In genomic region chr1:158179301-158180041, GRCh38 we compare ENCODE assay signal across 8 cellular contexts. TPM values are rescaled to one million over a fixed set of nuclear protein-coding genes. Genes with fewer than 3 reads are reported as not detected.
DNase-seq lines count a peak whose midpoint lies in the region; ATAC-seq and TF ChIP-seq lines count a peak whose summit lies in the region.

No MANE protein-coding gene starts in this region.

- peak overlapping the region; percentile 69 to 84 (median 77) for H3K27ac ChIP-seq in Peyer's patch

- peaks cover 81% of the 10 kb centered on the region for H3K27me3 Mint-ChIP-seq in T-helper 2 cell treated with Interferon-gamma antibody and Interleukin-4, amounts not matched to agents 5 μg/mL and 100 μg/mL, for 36 hours (ENCODE audit: low read depth)
- no peaks in the 10 kb centered on the region for H3K27me3 Mint-ChIP-seq in stimulated activated memory B cell treated with anti-CD40 and anti-IgM and Interleukin-4, amounts not matched to agents 10 μg/mL and 1 μg/mL and 100 μg/mL, for 72 hours

- no peaks in the 10 kb centered on the region for H3K9me3 ChIP-seq in Peyer's patch

- H3K27ac Mint-ChIP-seq in T-helper 2 cell treated with Interferon-gamma antibody and Interleukin-4, amounts not matched to agents 5 μg/mL and 100 μg/mL, for 36 hours = no peak overlapping the region
- H3K27ac Mint-ChIP-seq in stimulated activated memory B cell treated with anti-CD40 and anti-IgM and Interleukin-4, amounts not matched to agents 10 μg/mL and 1 μg/mL and 100 μg/mL, for 72 hours = peak overlapping the region; percentile 69

- no peak for TF ChIP-seq CTCF in Peyer's patch (IDR thresholded peaks at IDR 0.05)

- peaks cover 0 to 11% (median 2%) of the 10 kb centered on the region in 4 donors for H3K4me1 ChIP-seq in Peyer's patch

- DNase-seq in T-helper 2 cell treated with Interferon-gamma antibody and Interleukin-4, amounts not matched to agents 5 μg/mL and 100 μg/mL, for 36 hours (ENCODE audit: low spot score) = no peak
- DNase-seq in T-helper 2 cell (no peak), Peyer's patch (peak in 2 of 3 donors; percentile 77 to 84), ACHN (no peak), superior temporal gyrus (ENCODE audit: extremely low spot score) (no peak)
- no peak for DNase-seq in stimulated activated CD4-positive, alpha-beta T cell treated with anti-CD3 and anti-CD28 coated beads, Interleukin-2, amount 100 ng/mL, for 24 hours

- in situ Hi-C loops in ACHN (cut with HindIII; ENCODE audit: low pct_ligation_motif_present, low pct_unique_long_range_greater_than_20kb, low sequenced_read_pairs) = no loop called here

- no peaks in the 10 kb centered on the region for H3K36me3 Mint-ChIP-seq in T-helper 2 cell treated with Interferon-gamma antibody and Interleukin-4, amounts not matched to agents 5 μg/mL and 100 μg/mL, for 36 hours (ENCODE audit: low read depth)
- H3K36me3 Mint-ChIP-seq in stimulated activated memory B cell treated with anti-CD40 and anti-IgM and Interleukin-4, amounts not matched to agents 10 μg/mL and 1 μg/mL and 100 μg/mL, for 72 hours = peaks cover 9% of the 10 kb centered on the region

- H3K9me3 Mint-ChIP-seq in T-helper 2 cell treated with Interferon-gamma antibody and Interleukin-4, amounts not matched to agents 5 μg/mL and 100 μg/mL, for 36 hours = no peaks in the 10 kb centered on the region
- H3K9me3 Mint-ChIP-seq in stimulated activated memory B cell treated with anti-CD40 and anti-IgM and Interleukin-4, amounts not matched to agents 10 μg/mL and 1 μg/mL and 100 μg/mL, for 72 hours = no peaks in the 10 kb centered on the region

- H3K4me3 ChIP-seq in Peyer's patch = peak overlapping the region in 3 of 4 donors; percentile 3 to 50 (median 34)

- H3K4me3 Mint-ChIP-seq in T-helper 2 cell treated with Interferon-gamma antibody and Interleukin-4, amounts not matched to agents 5 μg/mL and 100 μg/mL, for 36 hours = peak overlapping the region; percentile 70
- H3K4me3 Mint-ChIP-seq in stimulated activated memory B cell treated with anti-CD40 and anti-IgM and Interleukin-4, amounts not matched to agents 10 μg/mL and 1 μg/mL and 100 μg/mL, for 72 hours = peak overlapping the region; percentile 70

- H3K27me3 ChIP-seq in Peyer's patch = no peaks in the 10 kb centered on the region

- TF ChIP-seq POLR2A in Peyer's patch (IDR thresholded peaks at IDR 0.05) = no peak

- H3K4me1 Mint-ChIP-seq in T-helper 2 cell treated with Interferon-gamma antibody and Interleukin-4, amounts not matched to agents 5 μg/mL and 100 μg/mL, for 36 hours (ENCODE audit: low read depth) = peaks cover 14% of the 10 kb centered on the region
- H3K4me1 Mint-ChIP-seq in stimulated activated memory B cell treated with anti-CD40 and anti-IgM and Interleukin-4, amounts not matched to agents 10 μg/mL and 1 μg/mL and 100 μg/mL, for 72 hours = peaks cover 78% of the 10 kb centered on the region

- peak; percentile 64 for ATAC-seq in HG02943 (IDR thresholded peaks at IDR 0.05; ENCODE audit: low read depth, unreplicated experiment)
- peak; percentile 92 for ATAC-seq in stimulated activated memory B cell treated with anti-CD40 and anti-IgM and Interleukin-4, amounts not matched to agents 10 μg/mL and 1 μg/mL and 100 μg/mL, for 72 hours

- H3K36me3 ChIP-seq in Peyer's patch = no peaks in the 10 kb centered on the region

RNA-seq across cellular contexts. Expression of gene CD1D, which starts 1.2 kb away (rescaled TPM):
- total RNA-seq in Peyer's patch = 10 to 100 TPM; 11.6 to 34.7 (median 16.4) TPM

Comparison
In these comparisons a context has a peak if more than half of its experiments do, and no peak if none do; other contexts are left out.
1. DNase-seq: peak in Peyer's patch (2 of 3); none in T-helper 2 cell treated with Interferon-gamma antibody and Interleukin-4, amounts not matched to agents 5 μg/mL and 100 μg/mL, for 36 hours (single experiment), T-helper 2 cell (0 of 5), stimulated activated CD4-positive, alpha-beta T cell treated with anti-CD3 and anti-CD28 coated beads, Interleukin-2, amount 100 ng/mL, for 24 hours (0 of 2), ACHN (single experiment) and superior temporal gyrus (single experiment).